Comparison of ENCODE assay signal across 1 cellular context in genomic region chr1:3623441-3624150, GRCh38.
TF ChIP-seq lines count a peak whose summit lies in the region.

No MANE protein-coding gene starts in this region.

TF ChIP-seq in GM23338, 12 proteins besides CTCF, POLR2A, EP300 and RAD21 (continued from another document):
- no peak for TF ChIP-seq REST (IDR thresholded peaks at IDR 0.05; ENCODE audit: unreplicated experiment)
- no peak for TF ChIP-seq STAT1 (IDR thresholded peaks at IDR 0.05; ENCODE audit: unreplicated experiment)
- no peak for TF ChIP-seq EZH2 (IDR thresholded peaks at IDR 0.05; ENCODE audit: low read depth, unreplicated experiment)
- TF ChIP-seq NANOG (IDR thresholded peaks at IDR 0.05; ENCODE audit: borderline replicate concordance) = no peak
- TF ChIP-seq ZNF331 (CRISPR knock-in tag; IDR thresholded peaks at IDR 0.05; ENCODE audit: low read depth) = no peak
- TF ChIP-seq EZH2phosphoT487 (IDR thresholded peaks at IDR 0.05; ENCODE audit: unreplicated experiment) = no peak
- TF ChIP-seq ZNF114 (CRISPR knock-in tag; IDR thresholded peaks at IDR 0.05) = no peak
- no peak for TF ChIP-seq JUNB (IDR thresholded peaks at IDR 0.05; ENCODE audit: unreplicated experiment)
